Comparison of ENCODE assay signal across 27 cellular contexts in genomic region chr21:46404306-46404705, GRCh38.
"Had no signal": no experiment of that assay in that cellular context is flagged by ENCODE, and none has a peak within 500 bp of the region (broad histone marks: within the 10 kb centered on the region; RNA-seq: fewer than 3 reads in every experiment).

No MANE protein-coding gene starts in this region.

- H3K4me3 Mint-ChIP-seq: immature natural killer cell; mesothelial cell of epicardium; natural killer cell; nephron progenitor cell; neural progenitor cell; stimulated activated naive B cell treated with anti-CD40 and anti-IgM and Interleukin-4, amounts not matched to agents 10 μg/mL and 1 μg/mL and 100 μg/mL, for 72 hours; type B pancreatic cell had no signal

- H3K9me3 ChIP-seq: heart left ventricle, neutrophil, ovary, prostate gland, right lobe of liver, stomach, testis, thyroid gland, uterus had no signal

- H3K9me3 Mint-ChIP-seq: immature natural killer cell, natural killer cell, nephron progenitor cell, neural progenitor cell, type B pancreatic cell had no signal

- H3K4me1 Mint-ChIP-seq: mesothelial cell of epicardium; nephron progenitor cell; neural progenitor cell; stimulated activated naive B cell treated with anti-CD40 and anti-IgM and Interleukin-4, amounts not matched to agents 10 μg/mL and 1 μg/mL and 100 μg/mL, for 72 hours had no signal

- H3K27ac Mint-ChIP-seq: mesothelial cell of epicardium; natural killer cell; nephron progenitor cell; neural progenitor cell; stimulated activated naive B cell treated with anti-CD40 and anti-IgM and Interleukin-4, amounts not matched to agents 10 μg/mL and 1 μg/mL and 100 μg/mL, for 72 hours; type B pancreatic cell had no signal

- DNase-seq: hypothalamus; immature natural killer cell; mesendoderm; naive B cell; natural killer cell; nephron progenitor cell; occipital lobe; ovary; stimulated activated CD4-positive, alpha-beta T cell treated with anti-CD3 and anti-CD28 coated beads, Interleukin-2, amount 100 ng/mL, for 24 hours; stimulated activated CD4-positive, alpha-beta T cell treated with anti-CD3 and anti-CD28 coated beads, Interleukin-4, amount 100 ng/mL, for 1 hour; stimulated activated naive B cell treated with anti-CD40 and anti-IgM and Interleukin-4, amounts not matched to agents 10 μg/mL and 1 μg/mL and 100 μg/mL, for 72 hours; stimulated activated naive CD8-positive, alpha-beta T cell treated with anti-CD3 and anti-CD28 coated beads, Interleukin-15, Interleukin-2, amounts not matched to agents 100 U/mL and 50 U/mL, for 24 hours; stomach; testis; thyroid gland; uterus had no signal

- H2AFZ ChIP-seq: neural progenitor cell had no signal

- H3K9ac ChIP-seq: neural progenitor cell had no signal

- H3K27me3 ChIP-seq: heart left ventricle, neural progenitor cell, neutrophil, ovary, right lobe of liver, stomach, testis, thyroid gland, uterus had no signal

- H3K27ac ChIP-seq: heart left ventricle, neural progenitor cell, neutrophil, ovary, prostate gland, right lobe of liver, stomach, testis, thyroid gland, uterus had no signal

- H3K36me3 ChIP-seq: neural progenitor cell, ovary, prostate gland had no signal

- H3K4me1 ChIP-seq: heart left ventricle, neural progenitor cell, prostate gland, right lobe of liver, stomach, testis, thyroid gland, uterus had no signal

- H3K4me3 ChIP-seq: heart left ventricle, lung, neural progenitor cell, ovary, prostate gland, right lobe of liver, smooth muscle cell, stomach, testis, thyroid gland, uterus had no signal

- H3K4me2 ChIP-seq: neural progenitor cell, smooth muscle cell had no signal

- H3K27me3 Mint-ChIP-seq: naive B cell; stimulated activated naive B cell treated with anti-CD40 and anti-IgM and Interleukin-4, amounts not matched to agents 10 μg/mL and 1 μg/mL and 100 μg/mL, for 72 hours; type B pancreatic cell had no signal

- FAIRE-seq: islet of Langerhans had no signal

- ATAC-seq: heart left ventricle; left lobe of liver; natural killer cell; right lobe of liver; stimulated activated naive B cell treated with anti-CD40 and anti-IgM and Interleukin-4, amounts not matched to agents 10 μg/mL and 1 μg/mL and 100 μg/mL, for 72 hours; stimulated activated naive CD8-positive, alpha-beta T cell treated with anti-CD3 and anti-CD28 coated beads, Interleukin-15, Interleukin-2, amounts not matched to agents 100 U/mL and 50 U/mL, for 24 hours had no signal
